ENCODE assay signal across 31 cellular contexts in genomic region chr17:31657876-31658275, GRCh38.
"Had no signal": no experiment of that assay in that cellular context is flagged by ENCODE, and none has a peak within 500 bp of the region (broad histone marks: within the 10 kb centered on the region; RNA-seq: fewer than 3 reads in every experiment).

No MANE protein-coding gene starts in this region.

- H3K4me3 Mint-ChIP-seq: activated CD4-positive, alpha-beta T cell treated with anti-CD3 and anti-CD28 coated beads for 36 hours; activated CD4-positive, alpha-beta T cell treated with anti-CD3 and anti-CD28 coated beads, Interleukin-2, amount 10 ng/mL, durations not matched to agents 7 days and 5 days; activated CD8-positive, alpha-beta T cell treated with anti-CD3 and anti-CD28 coated beads, Interleukin-2, amount 10 ng/mL, durations not matched to agents 7 days and 5 days; activated naive CD4-positive, alpha-beta T cell treated with anti-CD3 and anti-CD28 coated beads, Interleukin-2, amount 50 U/mL, for 24 hours; activated T-cell treated with anti-CD3 and anti-CD28 coated beads, Interleukin-2, amount 50 U/mL, for 24 hours; brain; WTC11 had no signal

- H3K36me3 Mint-ChIP-seq: activated naive CD4-positive, alpha-beta T cell treated with anti-CD3 and anti-CD28 coated beads, Interleukin-2, amount 50 U/mL, for 24 hours; brain had no signal

- H3K4me1 Mint-ChIP-seq: activated CD4-positive, alpha-beta T cell treated with anti-CD3 and anti-CD28 coated beads for 36 hours; activated CD4-positive, alpha-beta T cell treated with anti-CD3 and anti-CD28 coated beads, Interleukin-2, amount 10 ng/mL, durations not matched to agents 7 days and 5 days; activated naive CD4-positive, alpha-beta T cell treated with anti-CD3 and anti-CD28 coated beads, Interleukin-2, amount 50 U/mL, for 24 hours; brain had no signal

- FAIRE-seq: bronchial epithelial cell, colon, TTC549 had no signal

- ATAC-seq: activated CD4-positive, alpha-beta T cell treated with anti-CD3 and anti-CD28 coated beads for 36 hours; activated CD4-positive, CD25-positive, alpha-beta regulatory T cell treated with anti-CD3 and anti-CD28 coated beads, Interleukin-2, amount 50 U/mL, for 24 hours; activated CD8-positive, alpha-beta T cell treated with anti-CD3 and anti-CD28 coated beads, Interleukin-2, amount 10 ng/mL, durations not matched to agents 7 days and 5 days; Panc1; WTC11 had no signal

- DNase-seq: activated CD4-positive, alpha-beta T cell treated with anti-CD3 and anti-CD28 coated beads for 36 hours; activated CD4-positive, alpha-beta T cell treated with anti-CD3 and anti-CD28 coated beads, Interleukin-2, amount 10 ng/mL, durations not matched to agents 7 days and 5 days; activated CD4-positive, alpha-beta T cell treated with anti-CD3 and anti-CD28 coated beads, Interleukin-2, amount 50 U/mL, for 48 hours; activated CD8-positive, alpha-beta T cell treated with anti-CD3 and anti-CD28 coated beads, Interleukin-2, amount 10 ng/mL, durations not matched to agents 7 days and 5 days; activated gamma-delta T cell; activated naive CD4-positive, alpha-beta T cell treated with Interleukin-2 at 50 U/mL for 16 hours; activated T-cell treated with anti-CD3 and anti-CD28 coated beads, Interleukin-2, amount 50 U/mL, for 24 hours; anterior cingulate cortex; caudate nucleus; Kasumi-1; MG63; NCI-H1048; NCI-H1105 treated with DMSO at 0.1 percent for 48 hours; NCI-H1436; NCI-H1694; NCI-H1930; NCI-H2081 treated with DMSO at 0.1 percent for 48 hours; NCI-H345; NCI-H524 treated with DMSO at 0.1 percent for 48 hours; SHP77; SJCRH30; T1000 had no signal

- H3K27ac Mint-ChIP-seq: activated CD4-positive, alpha-beta T cell treated with anti-CD3 and anti-CD28 coated beads for 36 hours; activated CD4-positive, alpha-beta T cell treated with anti-CD3 and anti-CD28 coated beads, Interleukin-2, amount 10 ng/mL, durations not matched to agents 7 days and 5 days; activated CD8-positive, alpha-beta T cell treated with anti-CD3 and anti-CD28 coated beads, Interleukin-2, amount 10 ng/mL, durations not matched to agents 7 days and 5 days; activated naive CD4-positive, alpha-beta T cell treated with anti-CD3 and anti-CD28 coated beads, Interleukin-2, amount 50 U/mL, for 24 hours; activated T-cell treated with anti-CD3 and anti-CD28 coated beads, Interleukin-2, amount 50 U/mL, for 24 hours; activated T-helper 2 cell treated with anti-CD3 and anti-CD28 coated beads, Interferon-gamma antibody, Interleukin-2, Interleukin-4, amounts not matched to agents 10 μg/mL and 5 μg/mL and 100 μg/mL, durations not matched to agents 14 hours and 24 hours and 36 hours; brain; WTC11 had no signal
